38 cellular contexts compared by ENCODE assay signal in the genomic region with DNA sequence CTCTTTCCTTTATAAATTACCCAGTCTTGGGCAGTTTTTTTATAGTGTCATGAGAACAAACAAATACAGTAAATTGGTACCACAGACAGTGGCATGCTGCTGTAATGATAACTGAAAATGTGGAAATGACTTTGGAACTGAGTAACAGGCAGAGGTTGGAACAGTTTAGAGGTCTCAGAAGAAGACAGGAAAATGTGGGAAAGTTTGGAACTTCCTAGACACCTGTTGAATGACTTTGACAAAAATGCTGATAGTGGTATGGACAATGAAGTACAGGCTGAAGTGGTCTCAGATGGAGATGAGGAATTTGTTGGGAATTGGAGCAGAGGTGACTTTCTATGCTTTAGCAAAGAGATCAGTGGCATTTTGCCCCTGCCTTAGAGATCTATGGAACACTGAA.
"Had no signal": no experiment of that assay in that cellular context is flagged by ENCODE, and none has a peak within 500 bp of the region (broad histone marks: within the 10 kb centered on the region; RNA-seq: fewer than 3 reads in every experiment).

No MANE protein-coding gene starts in this region.

- H3K4me3 ChIP-seq: adrenal gland, ascending aorta, body of pancreas, breast epithelium, cardiac muscle cell had no signal

- H3K9me3 ChIP-seq: ascending aorta, body of pancreas had no signal

- H3K27ac ChIP-seq: adrenal gland, ascending aorta, body of pancreas, brain microvascular endothelial cell, breast epithelium, cardiac muscle cell had no signal

- H3K36me3 ChIP-seq: adrenal gland, ascending aorta, brain microvascular endothelial cell, cardiac muscle cell had no signal

- DNase-seq: activated effector memory CD4-positive, alpha-beta T cell treated with anti-CD3 and anti-CD28 coated beads, Interleukin-2, amount 50 U/mL, for 16 hours; activated effector memory CD4-positive, alpha-beta T cell treated with Interleukin-2 at 50 U/mL for 16 hours; activated gamma-delta T cell; activated gamma-delta T cell treated with Interleukin-2 at 50 U/mL for 16 hours; activated naive CD4-positive, alpha-beta T cell; activated naive CD4-positive, alpha-beta T cell treated with anti-CD3 and anti-CD28 coated beads for 36 hours; activated naive CD4-positive, alpha-beta T cell treated with anti-CD3 and anti-CD28 coated beads, Interleukin-2, amount 10 ng/mL, durations not matched to agents 7 days and 5 days; activated naive CD4-positive, alpha-beta T cell treated with anti-CD3 and anti-CD28 coated beads, Interleukin-2, amount 50 U/mL, for 16 hours; activated naive CD4-positive, alpha-beta T cell treated with Interleukin-2 at 50 U/mL for 16 hours; activated naive CD8-positive, alpha-beta T cell treated with anti-CD3 and anti-CD28 coated beads for 36 hours; activated naive CD8-positive, alpha-beta T cell treated with anti-CD3 and anti-CD28 coated beads, Interleukin-2, amount 10 ng/mL, durations not matched to agents 7 days and 5 days; activated naive CD8-positive, alpha-beta T cell treated with anti-CD3 and anti-CD28 coated beads, Interleukin-2, amount 50 U/mL, for 24 hours; activated T-cell treated with anti-CD3 and anti-CD28 coated beads, Interleukin-2, amount 50 U/mL, for 1 hour; activated T-cell treated with anti-CD3 and anti-CD28 coated beads, Interleukin-2, amount 50 U/mL, for 24 hours; activated T-cell treated with anti-CD3 and anti-CD28 coated beads, Interleukin-2, amount 50 U/mL, for 4 hours; activated T-cell treated with anti-CD3 and anti-CD28 coated beads, Interleukin-2, amount 50 U/mL, for 48 hours; activated T-cell treated with anti-CD3 and anti-CD28 coated beads, Interleukin-2, amount 50 U/mL, for 72 hours; adrenal gland; amniotic stem cell; amygdala; anterior cingulate cortex; aorta; body of pancreas; brain microvascular endothelial cell; caudate nucleus; central memory CD4-positive, alpha-beta T cell; cerebellar nuclear complex had no signal

- H3K4me1 Mint-ChIP-seq: activated naive CD4-positive, alpha-beta T cell treated with anti-CD3 and anti-CD28 coated beads, Interleukin-2, amount 10 ng/mL, durations not matched to agents 7 days and 5 days; activated naive CD4-positive, alpha-beta T cell treated with anti-CD3 and anti-CD28 coated beads, Interleukin-2, amount 50 U/mL, for 24 hours; activated naive CD8-positive, alpha-beta T cell treated with anti-CD3 and anti-CD28 coated beads for 36 hours; activated naive CD8-positive, alpha-beta T cell treated with anti-CD3 and anti-CD28 coated beads, Interleukin-2, amount 10 ng/mL, durations not matched to agents 7 days and 5 days; activated naive CD8-positive, alpha-beta T cell treated with anti-CD3 and anti-CD28 coated beads, Interleukin-2, amount 50 U/mL, for 24 hours; activated T-helper 17 cell treated with anti-CD3 and anti-CD28 coated beads, Interleukin-2, amount 50 U/mL, for 72 hours; brain; central memory CD8-positive, alpha-beta T cell had no signal

- H3K4me3 Mint-ChIP-seq: activated naive CD4-positive, alpha-beta T cell treated with anti-CD3 and anti-CD28 coated beads for 36 hours; activated naive CD4-positive, alpha-beta T cell treated with anti-CD3 and anti-CD28 coated beads, Interleukin-2, amount 10 ng/mL, durations not matched to agents 7 days and 5 days; activated naive CD4-positive, alpha-beta T cell treated with anti-CD3 and anti-CD28 coated beads, Interleukin-2, amount 50 U/mL, for 24 hours; activated naive CD8-positive, alpha-beta T cell; activated naive CD8-positive, alpha-beta T cell treated with anti-CD3 and anti-CD28 coated beads for 36 hours; activated naive CD8-positive, alpha-beta T cell treated with anti-CD3 and anti-CD28 coated beads, Interleukin-2, amount 10 ng/mL, durations not matched to agents 7 days and 5 days; activated naive CD8-positive, alpha-beta T cell treated with anti-CD3 and anti-CD28 coated beads, Interleukin-2, amount 50 U/mL, for 24 hours; activated T-cell treated with anti-CD3 and anti-CD28 coated beads, Interleukin-2, amount 50 U/mL, for 24 hours; activated T-cell treated with anti-CD3 and anti-CD28 coated beads, Interleukin-2, amount 50 U/mL, for 4 hours; activated T-cell treated with anti-CD3 and anti-CD28 coated beads, Interleukin-2, amount 50 U/mL, for 72 hours; activated T-helper 1 cell treated with anti-CD3 and anti-CD28 coated beads, Interleukin-12 subunit alpha, Interleukin-12 subunit beta, Interleukin-2, Interleukin-4 antibody, amounts not matched to agents 30 ng/mL and 10 ng/mL and 1 ng/mL, durations not matched to agents 14 hours and 24 hours and 36 hours; activated T-helper 17 cell treated with anti-CD3 and anti-CD28 coated beads, Interleukin-2, amount 50 U/mL, for 72 hours; brain; central memory CD8-positive, alpha-beta T cell had no signal

- H3K4me1 ChIP-seq: adrenal gland, ascending aorta, body of pancreas, breast epithelium had no signal

- H3K36me3 Mint-ChIP-seq: activated naive CD4-positive, alpha-beta T cell treated with anti-CD3 and anti-CD28 coated beads, Interleukin-2, amount 10 ng/mL, durations not matched to agents 7 days and 5 days; activated naive CD4-positive, alpha-beta T cell treated with anti-CD3 and anti-CD28 coated beads, Interleukin-2, amount 50 U/mL, for 24 hours; activated naive CD4-positive, alpha-beta T cell treated with anti-CD3 and anti-CD28 coated beads, Interleukin-2, amount 50 U/mL, for 72 hours; activated naive CD8-positive, alpha-beta T cell; activated naive CD8-positive, alpha-beta T cell treated with anti-CD3 and anti-CD28 coated beads for 36 hours; activated naive CD8-positive, alpha-beta T cell treated with anti-CD3 and anti-CD28 coated beads, Interleukin-2, amount 10 ng/mL, durations not matched to agents 7 days and 5 days; brain had no signal

- H3K27ac Mint-ChIP-seq: activated naive CD4-positive, alpha-beta T cell treated with anti-CD3 and anti-CD28 coated beads for 36 hours; activated naive CD4-positive, alpha-beta T cell treated with anti-CD3 and anti-CD28 coated beads, Interleukin-2, amount 10 ng/mL, durations not matched to agents 7 days and 5 days; activated naive CD4-positive, alpha-beta T cell treated with anti-CD3 and anti-CD28 coated beads, Interleukin-2, amount 50 U/mL, for 24 hours; activated naive CD4-positive, alpha-beta T cell treated with anti-CD3 and anti-CD28 coated beads, Interleukin-2, amount 50 U/mL, for 72 hours; activated naive CD8-positive, alpha-beta T cell; activated naive CD8-positive, alpha-beta T cell treated with anti-CD3 and anti-CD28 coated beads for 36 hours; activated naive CD8-positive, alpha-beta T cell treated with anti-CD3 and anti-CD28 coated beads, Interleukin-2, amount 10 ng/mL, durations not matched to agents 7 days and 5 days; activated naive CD8-positive, alpha-beta T cell treated with anti-CD3 and anti-CD28 coated beads, Interleukin-2, amount 50 U/mL, for 24 hours; activated T-cell treated with anti-CD3 and anti-CD28 coated beads, Interleukin-2, amount 50 U/mL, for 24 hours; activated T-cell treated with anti-CD3 and anti-CD28 coated beads, Interleukin-2, amount 50 U/mL, for 72 hours; activated T-helper 1 cell treated with anti-CD3 and anti-CD28 coated beads, Interleukin-12 subunit alpha, Interleukin-12 subunit beta, Interleukin-2, Interleukin-4 antibody, amounts not matched to agents 30 ng/mL and 10 ng/mL and 1 ng/mL, durations not matched to agents 14 hours and 24 hours and 36 hours; activated T-helper 17 cell treated with anti-CD3 and anti-CD28 coated beads, Interleukin-2, amount 50 U/mL, for 72 hours; activated T-helper 2 cell treated with anti-CD3 and anti-CD28 coated beads, Interferon-gamma antibody, Interleukin-2, Interleukin-4, amounts not matched to agents 10 μg/mL and 5 μg/mL and 100 μg/mL, durations not matched to agents 14 hours and 24 hours and 36 hours; brain had no signal

- ATAC-seq: activated naive CD4-positive, alpha-beta T cell treated with anti-CD3 and anti-CD28 coated beads, Interleukin-2, amount 50 U/mL, for 72 hours; activated naive CD8-positive, alpha-beta T cell treated with anti-CD3 and anti-CD28 coated beads, Interleukin-2, amount 50 U/mL, for 24 hours; activated T-cell treated with anti-CD3 and anti-CD28 coated beads, Interleukin-2, amount 50 U/mL, for 4 hours; activated T-cell treated with anti-CD3 and anti-CD28 coated beads, Interleukin-2, amount 50 U/mL, for 72 hours; activated T-helper 17 cell treated with anti-CD3 and anti-CD28 coated beads, Interleukin-2, amount 50 U/mL, for 72 hours; body of pancreas had no signal

- H3K27me3 Mint-ChIP-seq: activated naive CD4-positive, alpha-beta T cell treated with anti-CD3 and anti-CD28 coated beads, Interleukin-2, amount 10 ng/mL, durations not matched to agents 7 days and 5 days; activated naive CD4-positive, alpha-beta T cell treated with anti-CD3 and anti-CD28 coated beads, Interleukin-2, amount 50 U/mL, for 24 hours; activated naive CD8-positive, alpha-beta T cell; activated naive CD8-positive, alpha-beta T cell treated with anti-CD3 and anti-CD28 coated beads for 36 hours; activated naive CD8-positive, alpha-beta T cell treated with anti-CD3 and anti-CD28 coated beads, Interleukin-2, amount 10 ng/mL, durations not matched to agents 7 days and 5 days; activated naive CD8-positive, alpha-beta T cell treated with anti-CD3 and anti-CD28 coated beads, Interleukin-2, amount 50 U/mL, for 24 hours; activated T-cell treated with anti-CD3 and anti-CD28 coated beads, Interleukin-2, amount 50 U/mL, for 24 hours; activated T-helper 17 cell treated with anti-CD3 and anti-CD28 coated beads, Interleukin-2, amount 50 U/mL, for 72 hours; central memory CD8-positive, alpha-beta T cell had no signal
